In the genomic region with DNA sequence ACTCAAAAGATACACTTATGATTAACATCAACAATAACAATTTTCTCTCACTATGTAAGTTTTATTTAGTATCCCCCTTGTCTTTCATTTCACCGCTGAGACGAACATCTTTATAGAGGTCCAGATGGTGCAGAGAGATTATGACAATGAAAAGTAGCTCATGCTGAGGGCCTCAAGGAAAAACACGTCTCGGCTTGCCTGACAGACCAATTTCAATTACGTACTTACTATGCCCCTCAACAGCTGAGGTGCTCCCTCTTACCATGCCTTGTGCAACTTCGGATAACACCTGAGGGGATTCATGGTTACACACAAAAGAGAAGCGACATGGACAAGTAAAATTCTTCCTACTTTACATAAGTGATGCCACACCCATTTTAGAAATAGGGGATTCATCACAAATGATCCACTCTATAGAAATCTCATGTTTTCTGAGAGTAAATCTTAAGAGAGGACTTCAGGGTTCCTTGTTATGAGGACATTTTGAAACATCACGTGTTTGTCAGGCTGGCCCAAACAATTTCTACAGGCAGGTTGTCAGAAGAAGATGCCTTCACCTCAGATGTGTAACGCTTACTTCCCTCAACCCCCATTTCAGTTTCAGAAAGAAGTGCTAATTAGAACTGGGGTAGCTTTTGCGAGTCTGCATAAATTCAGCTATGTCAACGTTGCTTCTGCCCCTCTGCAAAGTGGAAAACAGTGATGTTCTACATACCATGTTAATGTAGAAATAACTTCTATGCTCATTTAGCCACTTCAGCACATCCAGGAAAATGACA, we compare ENCODE assay signal across 23 cellular contexts.
A peak's percentile ranks its signal among the peaks of the same experiment; 100 is the strongest.
DNase-seq lines count a peak whose midpoint lies in the region; ATAC-seq, FAIRE-seq and TF ChIP-seq lines count a peak whose summit lies in the region.
"Had no signal": no experiment of that assay in that cellular context is flagged by ENCODE, and none has a peak within 500 bp of the region (broad histone marks: within the 10 kb centered on the region; RNA-seq: fewer than 3 reads in every experiment).

No MANE protein-coding gene starts in this region.

- FAIRE-seq in urothelium cell line (lab: Jason Lieb, UNC), result no peak
- FAIRE-seq: H1, HepG2 had no signal

- no peak for ATAC-seq in activated T-helper 17 cell treated with anti-CD3 and anti-CD28 coated beads, Interleukin-2, amount 50 U/mL, for 72 hours (replicated peaks)
- ATAC-seq in HG03196 (IDR thresholded peaks at IDR 0.05; ENCODE audit: unreplicated experiment), result no peak
- ATAC-seq: gastroesophageal sphincter, HepG2, Panc1, psoas muscle had no signal

- no peaks in the 10 kb centered on the region for H3K27me3 Mint-ChIP-seq in brain
- H3K27me3 Mint-ChIP-seq in activated T-helper 2 cell treated with anti-CD3 and anti-CD28 coated beads, Interferon-gamma antibody, Interleukin-2, Interleukin-4, amounts not matched to agents 10 μg/mL and 5 μg/mL and 100 μg/mL, durations not matched to agents 14 hours and 24 hours and 36 hours (ENCODE audit: low read depth), result no peaks in the 10 kb centered on the region
- H3K27me3 Mint-ChIP-seq in activated T-helper 17 cell treated with anti-CD3 and anti-CD28 coated beads, Interleukin-2, amount 50 U/mL, for 72 hours, result no peaks in the 10 kb centered on the region
- H3K27me3 Mint-ChIP-seq: activated CD4-positive, alpha-beta T cell treated with anti-CD3 and anti-CD28 coated beads, Interleukin-2, amount 10 ng/mL, durations not matched to agents 24 days and 14 days; activated naive CD8-positive, alpha-beta T cell treated with anti-CD3 and anti-CD28 coated beads for 36 hours had no signal

- H3K9me3 Mint-ChIP-seq in brain, result no peaks in the 10 kb centered on the region
- H3K9me3 Mint-ChIP-seq in activated T-helper 2 cell treated with anti-CD3 and anti-CD28 coated beads, Interferon-gamma antibody, Interleukin-2, Interleukin-4, amounts not matched to agents 10 μg/mL and 5 μg/mL and 100 μg/mL, durations not matched to agents 14 hours and 24 hours and 36 hours, result peaks cover 15% of the 10 kb centered on the region
- H3K9me3 Mint-ChIP-seq in activated T-helper 17 cell treated with anti-CD3 and anti-CD28 coated beads, Interleukin-2, amount 50 U/mL, for 72 hours, result peaks cover 3% of the 10 kb centered on the region

- no peak overlapping the region for H3K4me3 Mint-ChIP-seq in brain
- H3K4me3 Mint-ChIP-seq in activated T-helper 2 cell treated with anti-CD3 and anti-CD28 coated beads, Interferon-gamma antibody, Interleukin-2, Interleukin-4, amounts not matched to agents 10 μg/mL and 5 μg/mL and 100 μg/mL, durations not matched to agents 14 hours and 24 hours and 36 hours (ENCODE audit: low read depth), result no peak overlapping the region
- no peak overlapping the region for H3K4me3 Mint-ChIP-seq in activated T-helper 17 cell treated with anti-CD3 and anti-CD28 coated beads, Interleukin-2, amount 50 U/mL, for 72 hours
- H3K4me3 Mint-ChIP-seq: activated CD4-positive, alpha-beta T cell treated with anti-CD3 and anti-CD28 coated beads, Interleukin-2, amount 10 ng/mL, durations not matched to agents 24 days and 14 days; activated naive CD8-positive, alpha-beta T cell treated with anti-CD3 and anti-CD28 coated beads for 36 hours had no signal

- H3K36me3 Mint-ChIP-seq in brain, result peaks cover 3% of the 10 kb centered on the region
- H3K36me3 Mint-ChIP-seq in activated T-helper 2 cell treated with anti-CD3 and anti-CD28 coated beads, Interferon-gamma antibody, Interleukin-2, Interleukin-4, amounts not matched to agents 10 μg/mL and 5 μg/mL and 100 μg/mL, durations not matched to agents 14 hours and 24 hours and 36 hours (ENCODE audit: low read depth), result no peaks in the 10 kb centered on the region
- no peaks in the 10 kb centered on the region for H3K36me3 Mint-ChIP-seq in activated T-helper 17 cell treated with anti-CD3 and anti-CD28 coated beads, Interleukin-2, amount 50 U/mL, for 72 hours (ENCODE audit: low read depth)
- H3K36me3 Mint-ChIP-seq: activated naive CD8-positive, alpha-beta T cell treated with anti-CD3 and anti-CD28 coated beads for 36 hours had no signal

- DNase-seq in DMS 273 (lab: John Stamatoyannopoulos, UW; ENCODE audit: unreplicated experiment), result peak; percentile 93
- peak; percentile 45 for DNase-seq in NCI-H1436 treated with DMSO at 0.1 percent for 48 hours (lab: John Stamatoyannopoulos, UW)
- DNase-seq in NCI-H345 (lab: John Stamatoyannopoulos, UW), result peak; percentile 78
- DNase-seq in urothelium cell line (ENCODE audit: low spot score), result no peak
- no peak for DNase-seq in activated T-helper 2 cell treated with anti-CD3 and anti-CD28 coated beads, Interferon-gamma antibody, Interleukin-2, Interleukin-4, amounts not matched to agents 10 μg/mL and 5 μg/mL and 100 μg/mL, durations not matched to agents 14 hours and 24 hours and 36 hours (ENCODE audit: low spot score)
- DNase-seq: activated CD4-positive, alpha-beta T cell treated with anti-CD3 and anti-CD28 coated beads, Interleukin-2, amount 10 ng/mL, durations not matched to agents 24 days and 14 days; activated naive CD8-positive, alpha-beta T cell treated with anti-CD3 and anti-CD28 coated beads for 36 hours; COR-L47; effector CD8-positive, alpha-beta T cell; esophagus squamous epithelium; islet precursor cell; NCI-H1930; NK-92 treated with Interleukin-12 subunit alpha and Interleukin-12 subunit beta, amount 100 ng/mL, for 24 hours; psoas muscle; T-helper 1 cell; upper lobe of left lung had no signal

- peak overlapping the region in 4 of 5 experiments; percentile 15 to 90 (median 56) for H3K27ac Mint-ChIP-seq in brain
- no peak overlapping the region for H3K27ac Mint-ChIP-seq in activated T-helper 2 cell treated with anti-CD3 and anti-CD28 coated beads, Interferon-gamma antibody, Interleukin-2, Interleukin-4, amounts not matched to agents 10 μg/mL and 5 μg/mL and 100 μg/mL, durations not matched to agents 14 hours and 24 hours and 36 hours
- H3K27ac Mint-ChIP-seq in activated T-helper 17 cell treated with anti-CD3 and anti-CD28 coated beads, Interleukin-2, amount 50 U/mL, for 72 hours, result no peak overlapping the region
- H3K27ac Mint-ChIP-seq: activated CD4-positive, alpha-beta T cell treated with anti-CD3 and anti-CD28 coated beads, Interleukin-2, amount 10 ng/mL, durations not matched to agents 24 days and 14 days; activated naive CD8-positive, alpha-beta T cell treated with anti-CD3 and anti-CD28 coated beads for 36 hours had no signal

- no peak for TF ChIP-seq CTCF in brain (conservative IDR thresholded peaks at IDR 0.05)

- intact Hi-C loops in activated T-helper 2 cell treated with anti-CD3 and anti-CD28 coated beads, Interferon-gamma antibody, Interleukin-2, Interleukin-4, amounts not matched to agents 10 μg/mL and 5 μg/mL and 100 μg/mL, durations not matched to agents 14 hours and 24 hours and 36 hours (cut with micrococcal nuclease), result no loop called here

- peaks cover 31% of the 10 kb centered on the region for H3K4me1 Mint-ChIP-seq in brain
- no peaks in the 10 kb centered on the region for H3K4me1 Mint-ChIP-seq in activated T-helper 2 cell treated with anti-CD3 and anti-CD28 coated beads, Interferon-gamma antibody, Interleukin-2, Interleukin-4, amounts not matched to agents 10 μg/mL and 5 μg/mL and 100 μg/mL, durations not matched to agents 14 hours and 24 hours and 36 hours (ENCODE audit: low read depth)
- H3K4me1 Mint-ChIP-seq in activated T-helper 17 cell treated with anti-CD3 and anti-CD28 coated beads, Interleukin-2, amount 50 U/mL, for 72 hours, result no peaks in the 10 kb centered on the region
- H3K4me1 Mint-ChIP-seq: activated CD4-positive, alpha-beta T cell treated with anti-CD3 and anti-CD28 coated beads, Interleukin-2, amount 10 ng/mL, durations not matched to agents 24 days and 14 days; activated naive CD8-positive, alpha-beta T cell treated with anti-CD3 and anti-CD28 coated beads for 36 hours had no signal

Comparison
In these comparisons a context has a peak if more than half of its experiments do, and no peak if none do; other contexts are left out.
1. DNase-seq: peak in DMS 273 (single experiment), NCI-H1436 treated with DMSO at 0.1 percent for 48 hours (single experiment) and NCI-H345 (single experiment); none in urothelium cell line (single experiment) and activated T-helper 2 cell treated with anti-CD3 and anti-CD28 coated beads, Interferon-gamma antibody, Interleukin-2, Interleukin-4, amounts not matched to agents 10 μg/mL and 5 μg/mL and 100 μg/mL, durations not matched to agents 14 hours and 24 hours and 36 hours (single experiment).
2. H3K27ac Mint-ChIP-seq: peak in brain (4 of 5); none in activated T-helper 2 cell treated with anti-CD3 and anti-CD28 coated beads, Interferon-gamma antibody, Interleukin-2, Interleukin-4, amounts not matched to agents 10 μg/mL and 5 μg/mL and 100 μg/mL, durations not matched to agents 14 hours and 24 hours and 36 hours (single experiment) and activated T-helper 17 cell treated with anti-CD3 and anti-CD28 coated beads, Interleukin-2, amount 50 U/mL, for 72 hours (single experiment).